31 cellular contexts compared by ENCODE assay signal in the genomic region with DNA sequence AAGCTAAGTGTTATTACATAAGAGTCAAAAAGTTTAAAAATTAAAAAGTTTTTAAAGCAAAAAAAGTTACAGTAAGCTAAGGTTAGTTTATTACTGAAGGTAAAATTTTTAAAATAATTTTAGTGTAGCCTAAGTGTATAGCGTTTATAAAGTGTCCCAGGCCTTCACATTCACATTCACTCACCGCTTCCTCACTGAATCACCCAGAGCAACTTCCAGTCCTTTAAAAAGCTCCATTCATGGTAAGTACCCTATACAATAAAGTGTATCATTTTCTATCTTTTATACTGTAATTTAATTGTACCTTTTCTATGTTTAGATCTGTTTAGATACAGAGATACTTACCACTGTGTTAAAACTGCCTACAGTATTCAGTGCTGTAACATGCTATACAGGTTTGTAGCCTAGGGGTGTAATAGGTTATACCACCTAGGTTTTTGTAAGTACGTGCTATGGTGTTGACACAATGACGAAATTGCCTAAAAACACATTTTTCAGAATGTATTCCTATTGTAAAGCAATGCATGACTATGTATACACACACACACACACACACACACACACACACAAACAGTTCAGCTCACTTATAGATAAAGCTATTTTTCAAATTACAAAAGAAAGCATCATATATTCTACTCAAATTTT. TPM values are rescaled to one million over a fixed set of nuclear protein-coding genes. Genes with fewer than 3 reads are reported as not detected.
DNase-seq lines count a peak whose midpoint lies in the region; ATAC-seq and TF ChIP-seq lines count a peak whose summit lies in the region.
"Had no signal": no experiment of that assay in that cellular context is flagged by ENCODE, and none has a peak within 500 bp of the region (broad histone marks: within the 10 kb centered on the region; RNA-seq: fewer than 3 reads in every experiment).

No MANE protein-coding gene starts in this region.

- no peaks in the 10 kb centered on the region for H3K9me3 Mint-ChIP-seq in activated T-helper 17 cell treated with anti-CD3 and anti-CD28 coated beads, Interleukin-2, amount 50 U/mL, for 72 hours
- H3K9me3 Mint-ChIP-seq: activated B cell treated with CpG ODN at 0.5 μM for 24 hours; CD4-positive, CD25-positive, alpha-beta regulatory T cell; nephron progenitor cell; T-cell had no signal

- no peak for ATAC-seq in psoas muscle
- no peak for ATAC-seq in activated T-helper 17 cell treated with anti-CD3 and anti-CD28 coated beads, Interleukin-2, amount 50 U/mL, for 72 hours (replicated peaks)
- ATAC-seq in GM19023 (IDR thresholded peaks at IDR 0.05; ENCODE audit: unreplicated experiment), result no peak
- ATAC-seq: K562, T-cell had no signal

- no peak overlapping the region for H3K4me3 Mint-ChIP-seq in activated T-helper 17 cell treated with anti-CD3 and anti-CD28 coated beads, Interleukin-2, amount 50 U/mL, for 72 hours
- H3K4me3 Mint-ChIP-seq: activated B cell treated with CpG ODN at 0.5 μM for 24 hours; activated naive CD8-positive, alpha-beta T cell; CD4-positive, CD25-positive, alpha-beta regulatory T cell; nephron progenitor cell; T-cell had no signal

- H3K27ac Mint-ChIP-seq in activated T-helper 17 cell treated with anti-CD3 and anti-CD28 coated beads, Interleukin-2, amount 50 U/mL, for 72 hours, result no peak overlapping the region
- H3K27ac Mint-ChIP-seq: activated B cell treated with CpG ODN at 0.5 μM for 24 hours; activated naive CD8-positive, alpha-beta T cell; CD4-positive, CD25-positive, alpha-beta regulatory T cell; nephron progenitor cell; T-cell had no signal

- H3K9me3 ChIP-seq in psoas muscle, result no peaks in the 10 kb centered on the region

- intact Hi-C loops in psoas muscle (cut with DNase I), result no loop called here

- no peak for TF ChIP-seq CTCF in psoas muscle (IDR thresholded peaks at IDR 0.05)

- no peaks in the 10 kb centered on the region for H3K36me3 ChIP-seq in psoas muscle (ENCODE audit: insufficient read depth in 1 of 2, low read depth in 1 of 2)

- H3K27me3 ChIP-seq in psoas muscle (ENCODE audit: insufficient read depth in 3 of 3, low read length in 2 of 3), result peaks cover 0 to 20% (median 9%) of the 10 kb centered on the region in 3 donors

- H3K4me3 ChIP-seq in psoas muscle, result peak overlapping the region; percentile 69
- H3K4me3 ChIP-seq: K562 had no signal

- no peak for TF ChIP-seq POLR2A in erythroblast (IDR thresholded peaks at IDR 0.05; ENCODE audit: low read length)

- H3K4me1 ChIP-seq in psoas muscle, result no peaks in the 10 kb centered on the region

- no peaks in the 10 kb centered on the region for H3K4me1 Mint-ChIP-seq in activated T-helper 17 cell treated with anti-CD3 and anti-CD28 coated beads, Interleukin-2, amount 50 U/mL, for 72 hours

- H3K36me3 Mint-ChIP-seq in activated T-helper 17 cell treated with anti-CD3 and anti-CD28 coated beads, Interleukin-2, amount 50 U/mL, for 72 hours (ENCODE audit: low read depth), result no peaks in the 10 kb centered on the region
- H3K36me3 Mint-ChIP-seq: activated naive CD8-positive, alpha-beta T cell; CD4-positive, CD25-positive, alpha-beta regulatory T cell; T-cell had no signal

- peaks cover 20% of the 10 kb centered on the region for H3K27me3 Mint-ChIP-seq in activated T-helper 17 cell treated with anti-CD3 and anti-CD28 coated beads, Interleukin-2, amount 50 U/mL, for 72 hours

- 65 to 76% (median 75%) methylated on average over 4 of the region's 4 CpGs for WGBS in psoas muscle, 3 donors

- peak; percentile 4 for DNase-seq in NCI-H146 (lab: John Stamatoyannopoulos, UW)
- DNase-seq in NCI-H146 treated with DMSO at 0.1 percent for 48 hours (lab: John Stamatoyannopoulos, UW; ENCODE audit: unreplicated experiment), result no peak
- DNase-seq in NCI-H2081 (lab: John Stamatoyannopoulos, UW), result peak; percentile 58 to 72
- peak; percentile 58 for DNase-seq in dermis blood vessel endothelial cell
- DNase-seq in psoas muscle, result no peak
- DNase-seq in erythroblast (lab: John Stamatoyannopoulos, UW), result no peak
- DNase-seq: activated B cell treated with CpG ODN at 0.5 μM for 24 hours; activated CD4-positive, alpha-beta T cell treated with anti-CD3 and anti-CD28 coated beads, Interleukin-2, amount 50 U/mL, for 1 hour; activated effector memory CD4-positive, alpha-beta T cell treated with anti-CD3 and anti-CD28 coated beads, Interleukin-2, amount 50 U/mL, for 16 hours; activated T-cell treated with anti-CD3 and anti-CD28 coated beads, Interleukin-2, amount 50 U/mL, for 1 hour; Calu3; CD4-positive, CD25-positive, alpha-beta regulatory T cell; DMS79 treated with DMSO at 0.1 percent for 48 hours; GF-D8; glutamatergic neuron; NCI-H1092; NCI-H1930; NCI-H446 treated with DMSO at 0.1 percent for 48 hours; nephron progenitor cell; small intestine; stimulated activated naive CD4-positive, alpha-beta T cell; T-cell had no signal

- peak overlapping the region; percentile 25 for H3K27ac ChIP-seq in psoas muscle
- H3K27ac ChIP-seq: 22Rv1 had no signal

RNA-seq across cellular contexts. Expression of a gene that starts 3.7 kb away (rescaled TPM):
- total RNA-seq in dermis blood vessel endothelial cell (303 and 344 TPM in 2 replicates), psoas muscle (10 to 100 TPM; 17.9 to 29.5 (median 19.9) TPM)
- polyA plus RNA-seq in psoas muscle, result 10 to 100 TPM; 16.0 to 35.4 (median 22.7) TPM
- total RNA-seq in activated T-helper 17 cell treated with anti-CD3 and anti-CD28 coated beads, Interleukin-2, amount 50 U/mL, for 72 hours, result not detected
- total RNA-seq: activated B cell treated with CpG ODN at 0.5 μM for 24 hours; Calu3; CD4-positive, CD25-positive, alpha-beta regulatory T cell; H4; K562; osteocyte; RPMI7951; T-cell had no signal
- polyA plus RNA-seq: CD4-positive, CD25-positive, alpha-beta regulatory T cell; K562; keratinocyte had no signal

RNA-seq across cellular contexts. Expression of a gene that starts 44.5 kb away (rescaled TPM):
- total RNA-seq in dermis blood vessel endothelial cell (0.17 and 0.33 TPM in 2 replicates), psoas muscle (under 1 TPM; 0.27 to 0.60 (median 0.52) TPM)
- under 1 TPM; 0.21 to 0.39 (median 0.23) TPM for polyA plus RNA-seq in psoas muscle
- total RNA-seq in activated T-helper 17 cell treated with anti-CD3 and anti-CD28 coated beads, Interleukin-2, amount 50 U/mL, for 72 hours, result not detected
- total RNA-seq: activated B cell treated with CpG ODN at 0.5 μM for 24 hours; CD4-positive, CD25-positive, alpha-beta regulatory T cell; H4; K562; osteocyte; T-cell had no signal
- polyA plus RNA-seq: CD4-positive, CD25-positive, alpha-beta regulatory T cell; K562 had no signal

Comparison
In these comparisons a context has a peak if more than half of its experiments do, and no peak if none do; other contexts are left out.
1. DNase-seq: peak in NCI-H146 (single experiment), NCI-H2081 (2 of 2) and dermis blood vessel endothelial cell (single experiment); none in NCI-H146 treated with DMSO at 0.1 percent for 48 hours (single experiment), psoas muscle (0 of 2) and erythroblast (0 of 2).
2. RNA of a gene that starts 3.7 kb away (total RNA-seq): 303 to 344 TPM in dermis blood vessel endothelial cell and 17.9 to 29.5 TPM in psoas muscle; not detected in activated T-helper 17 cell treated with anti-CD3 and anti-CD28 coated beads, Interleukin-2, amount 50 U/mL, for 72 hours; every median in the first group is over 10 times any median in the second.